Comparison of ENCODE assay signal across 13 cellular contexts in genomic region chr13:111486331-111486730, GRCh38.
DNase-seq lines count a peak whose midpoint lies in the region; ATAC-seq and TF ChIP-seq lines count a peak whose summit lies in the region.
"Had no signal": no experiment of that assay in that cellular context is flagged by ENCODE, and none has a peak within 500 bp of the region (broad histone marks: within the 10 kb centered on the region; RNA-seq: fewer than 3 reads in every experiment).

No MANE protein-coding gene starts in this region.

- TF ChIP-seq CTCF in colonic mucosa (IDR thresholded peaks at IDR 0.05): no peak
- TF ChIP-seq CTCF in testis (IDR thresholded peaks at IDR 0.05): no peak
- no peak for TF ChIP-seq CTCF in mucosa of descending colon (IDR thresholded peaks at IDR 0.05)

- H3K27ac ChIP-seq in colonic mucosa: no peak overlapping the region
- no peak overlapping the region for H3K27ac ChIP-seq in testis

- H3K4me3 ChIP-seq in colonic mucosa: no peak overlapping the region
- no peak overlapping the region for H3K4me3 ChIP-seq in testis
- no peak overlapping the region for H3K4me3 ChIP-seq in mucosa of descending colon

- DNase-seq in activated CD8-positive, alpha-beta memory T cell treated with anti-CD3 and anti-CD28 coated beads, Interleukin-2, amount 50 U/mL, for 4 hours: peak; percentile 2
- DNase-seq in colonic mucosa (peak; percentile 2), mesenteric fat pad (ENCODE audit: low spot score) (peak; percentile 24), testis (peak; percentile 4), NOMO-1 (lab: John Stamatoyannopoulos, UW; ENCODE audit: unreplicated experiment in 2 of 2) (no peak), activated T-cell treated with anti-CD3 and anti-CD28 coated beads for 4 hours (no peak), mucosa of descending colon (no peak)
- no peak for DNase-seq in stimulated activated CD8-positive, alpha-beta memory T cell treated with anti-CD3 and anti-CD28 coated beads, Interleukin-4, amount 100 ng/mL, for 48 hours
- DNase-seq: C1 segment of cervical spinal cord; Calu3; CD4-positive, alpha-beta T cell; DMS 273 treated with DMSO at 0.1 percent for 48 hours had no signal

- intact Hi-C loops in colonic mucosa (cut with DNase I) (no loop called here), testis (cut with DNase I; ENCODE audit: low total_unique reads) (no loop called here), mucosa of descending colon (cut with DNase I, micrococcal nuclease) (no loop called here)

- H3K9me3 ChIP-seq in colonic mucosa (no peaks in the 10 kb centered on the region), testis (no peaks in the 10 kb centered on the region), mucosa of descending colon (peaks cover 12% of the 10 kb centered on the region)

- H3K36me3 ChIP-seq in colonic mucosa (no peaks in the 10 kb centered on the region), testis (ENCODE audit: low read depth, missing control alignments) (no peaks in the 10 kb centered on the region), mucosa of descending colon (ENCODE audit: low read depth) (no peaks in the 10 kb centered on the region)

- H3K4me1 ChIP-seq in colonic mucosa (no peaks in the 10 kb centered on the region), testis (no peaks in the 10 kb centered on the region), mucosa of descending colon (ENCODE audit: low read depth) (no peaks in the 10 kb centered on the region)

- 91 to 93% methylated on average over 5 to 8 of the region's 8 CpGs for WGBS in testis, 2 donors

- H3K9ac ChIP-seq in colonic mucosa (ENCODE audit: low read depth in 2 of 2, low read length in 2 of 2): no peak overlapping the region

- H3K27me3 ChIP-seq in colonic mucosa (no peaks in the 10 kb centered on the region), testis (no peaks in the 10 kb centered on the region)

- ATAC-seq in mucosa of descending colon: no peak
- ATAC-seq: HCT116 had no signal

- no peak for TF ChIP-seq POLR2A in testis (IDR thresholded peaks at IDR 0.05)

Comparison
In these comparisons a context has a peak if more than half of its experiments do, and no peak if none do; other contexts are left out.
1. DNase-seq: peak in activated CD8-positive, alpha-beta memory T cell treated with anti-CD3 and anti-CD28 coated beads, Interleukin-2, amount 50 U/mL, for 4 hours (single experiment), colonic mucosa (single experiment), mesenteric fat pad (single experiment) and testis (single experiment); none in stimulated activated CD8-positive, alpha-beta memory T cell treated with anti-CD3 and anti-CD28 coated beads, Interleukin-4, amount 100 ng/mL, for 48 hours (single experiment), NOMO-1 (0 of 2), activated T-cell treated with anti-CD3 and anti-CD28 coated beads for 4 hours (single experiment) and mucosa of descending colon (0 of 3).